ENCODE assay signal across 8 cellular contexts in the genomic region with DNA sequence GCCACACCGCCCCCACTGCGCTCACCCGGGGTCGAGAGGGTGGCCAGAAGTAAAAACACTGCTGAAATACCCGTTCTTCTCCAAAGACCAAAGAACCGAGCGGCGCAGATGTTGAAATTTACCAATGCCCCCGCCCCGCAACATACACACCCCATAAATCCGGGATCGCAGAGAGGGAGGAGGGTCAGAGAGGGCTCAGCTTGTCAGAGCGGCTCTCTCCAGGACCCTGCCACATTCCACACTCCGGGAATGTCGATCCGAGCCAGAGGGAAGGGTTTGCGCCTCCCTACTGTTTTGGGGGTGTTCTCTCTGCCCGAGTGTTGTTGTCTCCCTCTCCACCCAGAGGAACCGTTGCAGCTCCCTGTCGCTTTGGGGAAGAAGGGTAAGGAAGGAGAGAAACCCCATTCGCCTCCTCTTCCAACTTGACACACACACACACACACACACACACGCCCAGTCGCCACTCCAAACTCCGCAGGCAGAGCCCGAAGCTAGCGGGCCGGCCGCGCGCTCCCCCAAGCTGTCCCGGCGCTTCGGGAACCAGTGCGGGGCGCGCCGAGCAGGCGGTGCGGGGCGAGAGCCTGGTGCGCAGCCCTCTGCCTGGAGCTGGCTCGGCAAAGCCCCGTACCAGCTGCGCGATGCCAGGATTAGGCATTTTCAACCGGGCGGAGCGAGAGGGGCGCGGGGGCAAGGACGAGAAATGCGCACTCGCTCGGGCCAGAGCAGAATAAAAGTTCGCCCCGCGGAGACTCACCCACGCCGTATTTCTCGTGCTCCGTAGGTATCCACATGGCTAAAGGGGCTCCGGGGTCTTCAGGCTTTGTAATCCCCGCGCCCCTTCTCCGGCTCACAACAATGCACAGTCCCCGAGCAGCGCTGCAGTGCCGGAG. TPM values are rescaled to one million over a fixed set of nuclear protein-coding genes. Genes with fewer than 3 reads are reported as not detected.
A peak's percentile ranks its signal among the peaks of the same experiment; 100 is the strongest.
DNase-seq lines count a peak whose midpoint lies in the region; ATAC-seq and TF ChIP-seq lines count a peak whose summit lies in the region.

No MANE protein-coding gene starts in this region.

- peaks cover 16% of the 10 kb centered on the region for H3K4me1 ChIP-seq in HUES6 (ENCODE audit: control insufficient read depth, insufficient read depth, low read length)
- peaks cover 14% of the 10 kb centered on the region for H3K4me1 ChIP-seq in iPS-18a (ENCODE audit: control insufficient read depth, low read depth, low read length)

- H3K27ac Mint-ChIP-seq in T-helper 1 cell treated with Interleukin-12 subunit alpha and Interleukin-12 subunit beta and Interleukin-4 antibody, amounts not matched to agents 30 μg/mL and 1 μg/mL, for 36 hours = no peak overlapping the region
- peak overlapping the region; percentile 94 for H3K27ac Mint-ChIP-seq in MCF 10A (ENCODE audit: low read depth, unreplicated experiment)

- no peaks in the 10 kb centered on the region for H3K36me3 Mint-ChIP-seq in T-helper 1 cell treated with Interleukin-12 subunit alpha and Interleukin-12 subunit beta and Interleukin-4 antibody, amounts not matched to agents 30 μg/mL and 1 μg/mL, for 36 hours (ENCODE audit: low read depth)
- H3K36me3 Mint-ChIP-seq in MCF 10A (ENCODE audit: insufficient read depth, unreplicated experiment) = no peaks in the 10 kb centered on the region

- peak; percentile 83 for DNase-seq in DMS53 (lab: John Stamatoyannopoulos, UW)
- peak; percentile 49 for DNase-seq in MCF 10A (ENCODE audit: unreplicated experiment)
- peak; percentile 39 for DNase-seq in skeletal muscle cell (ENCODE audit: low read depth)
- no peak for DNase-seq in GF-D8 (lab: John Stamatoyannopoulos, UW)

- no peaks in the 10 kb centered on the region for H3K36me3 ChIP-seq in HUES6 (ENCODE audit: control insufficient read depth, insufficient read depth, low read length)
- no peaks in the 10 kb centered on the region for H3K36me3 ChIP-seq in iPS-18a (ENCODE audit: control insufficient read depth, low read depth, low read length)

- peaks cover 40% of the 10 kb centered on the region for H3K27me3 Mint-ChIP-seq in T-helper 1 cell treated with Interleukin-12 subunit alpha and Interleukin-12 subunit beta and Interleukin-4 antibody, amounts not matched to agents 30 μg/mL and 1 μg/mL, for 36 hours (ENCODE audit: low read depth)
- H3K27me3 Mint-ChIP-seq in MCF 10A (ENCODE audit: insufficient read depth, unreplicated experiment) = no peaks in the 10 kb centered on the region

- intact Hi-C loops in MCF 10A (cut with micrococcal nuclease) = loop anchor here (1.0 to 5.0 kb wide), 6 partner anchors 125 to 253 kb away; a partner anchor contains a TSS

- peaks cover 26% of the 10 kb centered on the region for H3K4me1 Mint-ChIP-seq in T-helper 1 cell treated with Interleukin-12 subunit alpha and Interleukin-12 subunit beta and Interleukin-4 antibody, amounts not matched to agents 30 μg/mL and 1 μg/mL, for 36 hours (ENCODE audit: low read depth)
- peaks cover 28% of the 10 kb centered on the region for H3K4me1 Mint-ChIP-seq in MCF 10A (ENCODE audit: insufficient read depth, unreplicated experiment)

- H3K4me3 ChIP-seq in HUES6 (ENCODE audit: low read depth, low read length) (peak overlapping the region; percentile 90), iPS-18a (ENCODE audit: low read length) (peak overlapping the region; percentile 98), skeletal muscle cell (ENCODE audit: low read depth, low read length) (peak overlapping the region; percentile 97)

- POLR2A ChIA-PET in MCF 10A (lab: Yijun Ruan, JAX) = interaction anchor here (0.5 to 7.0 kb wide), 35 partner anchors 10 to 781 kb away, joined by 3 to 126 read pairs (median 5); a partner anchor contains a TSS

- peak overlapping the region; percentile 32; the same call in 1 of the 2 replicates for H3K27ac ChIP-seq in HUES6 (ENCODE audit: low read depth, low read length)
- H3K27ac ChIP-seq in iPS-18a (ENCODE audit: low read length) = no peak overlapping the region

- H3K27me3 ChIP-seq in HUES6 (ENCODE audit: control insufficient read depth, insufficient read depth, low read length) (no peaks in the 10 kb centered on the region), iPS-18a (ENCODE audit: control insufficient read depth, insufficient read depth, low read length) (no peaks in the 10 kb centered on the region)

- H3K9ac ChIP-seq in HUES6 (ENCODE audit: low read length) = peak overlapping the region; percentile 85
- H3K9ac ChIP-seq in iPS-18a (ENCODE audit: low read length) = peak overlapping the region; percentile 73

- H3K4me3 Mint-ChIP-seq in T-helper 1 cell treated with Interleukin-12 subunit alpha and Interleukin-12 subunit beta and Interleukin-4 antibody, amounts not matched to agents 30 μg/mL and 1 μg/mL, for 36 hours = peak overlapping the region; percentile 94
- H3K4me3 Mint-ChIP-seq in MCF 10A (ENCODE audit: unreplicated experiment) = peak overlapping the region; percentile 91

- ATAC-seq in GM21447 (IDR thresholded peaks at IDR 0.05; ENCODE audit: unreplicated experiment) = peak; percentile 5

- TF ChIP-seq CTCF in MCF 10A (IDR thresholded peaks at IDR 0.05; ENCODE audit: unreplicated experiment) = no peak

- no peaks in the 10 kb centered on the region for H3K9me3 ChIP-seq in HUES6 (ENCODE audit: control insufficient read depth, insufficient read depth, low read depth, low read length)
- H3K9me3 ChIP-seq in iPS-18a (ENCODE audit: control insufficient read depth, low read depth, low read length) = no peaks in the 10 kb centered on the region

- no TSS peak for BruUV-seq in MCF 10A (replicated peaks; lab: Mats Ljungman, UMichigan)

- H3K9me3 Mint-ChIP-seq in T-helper 1 cell treated with Interleukin-12 subunit alpha and Interleukin-12 subunit beta and Interleukin-4 antibody, amounts not matched to agents 30 μg/mL and 1 μg/mL, for 36 hours = no peaks in the 10 kb centered on the region
- H3K9me3 Mint-ChIP-seq in MCF 10A (ENCODE audit: unreplicated experiment) = no peaks in the 10 kb centered on the region

- CTCF ChIA-PET in MCF 10A (lab: Yijun Ruan, JAX) = interaction anchor here (0.6 to 1.9 kb wide), 15 partner anchors 9 to 1011 kb away, joined by 3 to 11 read pairs (median 3); no protein-coding TSS in a partner anchor

RNA-seq across cellular contexts. Expression of a gene that starts 0.6 kb away (rescaled TPM):
- 28.0 and 31.4 TPM in 2 replicates for total RNA-seq in MCF 10A (2022)

RNA-seq across cellular contexts. Expression of a gene that starts 0.9 kb away (rescaled TPM):
- total RNA-seq in MCF 10A (2022) = 17.1 and 19.9 TPM in 2 replicates
